Comparison of ENCODE assay signal across 8 cellular contexts in genomic region chr22:20507253-20508066, GRCh38. TPM values are rescaled to one million over a fixed set of nuclear protein-coding genes. Genes with fewer than 3 reads are reported as not detected.
DNase-seq lines count a peak whose midpoint lies in the region; ATAC-seq and TF ChIP-seq lines count a peak whose summit lies in the region.

MED15 (plus strand) TSS chr22:20507610; CDS start chr22:20507679, 69 bp downstream.

- H4K20me1 ChIP-seq in OCI-LY7 (ENCODE audit: insufficient read depth, low read length), result peaks cover 24% of the 10 kb centered on the region

- H3K9me3 Mint-ChIP-seq in Caco-2 (ENCODE audit: unreplicated experiment), result no peaks in the 10 kb centered on the region

- H3K4me1 ChIP-seq in Caco-2 (peaks cover 28% of the 10 kb centered on the region), HUES6 (ENCODE audit: control insufficient read depth, insufficient read depth, low read length) (peaks cover 31% of the 10 kb centered on the region), OCI-LY7 (ENCODE audit: insufficient read depth, low read length, poor library complexity, severe bottlenecking) (peaks cover 37% of the 10 kb centered on the region), mucosa of descending colon (ENCODE audit: low read depth) (peaks cover 40% of the 10 kb centered on the region)

- H3K27ac Mint-ChIP-seq in Caco-2 (ENCODE audit: unreplicated experiment), result peak within 1 kb of the TSS; percentile 89

- H3K27me3 Mint-ChIP-seq in Caco-2 (ENCODE audit: insufficient read depth, unreplicated experiment), result no peaks in the 10 kb centered on the region

- peak within 1 kb of the TSS; percentile 89 for H3K9ac ChIP-seq in HUES6 (ENCODE audit: low read length)

- intact Hi-C loops in Caco-2 (cut with micrococcal nuclease; ENCODE audit: unreplicated experiment) (no loop called here), OCI-LY7 (cut with micrococcal nuclease; ENCODE audit: unreplicated experiment) (no loop called here), mucosa of descending colon (cut with DNase I, micrococcal nuclease) (no loop called here)

- H3K4me1 Mint-ChIP-seq in Caco-2 (ENCODE audit: low read depth, unreplicated experiment), result peaks cover 32% of the 10 kb centered on the region

- peak within 1 kb of the TSS; percentile 91 for H3K4me2 ChIP-seq in OCI-LY7 (ENCODE audit: low read length)

- peak within 1 kb of the TSS; percentile 89 for H3K4me3 Mint-ChIP-seq in Caco-2 (ENCODE audit: unreplicated experiment)

- H3K9me3 ChIP-seq in Caco-2, result no peaks in the 10 kb centered on the region
- no peaks in the 10 kb centered on the region for H3K9me3 ChIP-seq in HUES6 (ENCODE audit: control insufficient read depth, insufficient read depth, low read depth, low read length)
- no peaks in the 10 kb centered on the region for H3K9me3 ChIP-seq in OCI-LY7 (ENCODE audit: low read length)
- H3K9me3 ChIP-seq in mucosa of descending colon, result no peaks in the 10 kb centered on the region

- TF ChIP-seq CTCF in Caco-2 (IDR thresholded peaks at IDR 0.05; ENCODE audit: insufficient read depth in 1 of 2, low read depth in 1 of 2, low read length in 1 of 2, severe bottlenecking in 1 of 2, unreplicated experiment in 1 of 2) (no peak), OCI-LY7 (conservative IDR thresholded peaks at IDR 0.05; ENCODE audit: low read length) (no peak), epithelial cell of esophagus (IDR thresholded peaks at IDR 0.05; ENCODE audit: insufficient read depth, low read depth, low read length, missing control alignments) (no peak), mucosa of descending colon (IDR thresholded peaks at IDR 0.05) (no peak)

- peak within 1 kb of the TSS; percentile 80 for H2AFZ ChIP-seq in OCI-LY7 (ENCODE audit: low read length)

- DNase-seq in Caco-2 (peak; percentile 90 to 91), OCI-LY7 (ENCODE audit: low spot score) (peak; percentile 93), activated T-cell treated with anti-CD3 and anti-CD28 coated beads for 1 hour (ENCODE audit: low read depth) (peak; percentile 79), epithelial cell of esophagus (ENCODE audit: low read depth) (peak; percentile 91), mucosa of descending colon (peak; percentile 92 to 94 (median 93))
- peak; percentile 86 for DNase-seq in stimulated activated CD8-positive, alpha-beta memory T cell treated with anti-CD3 and anti-CD28 coated beads, Interleukin-4, amount 100 ng/mL, for 24 hours (ENCODE audit: low read depth)

- POLR2A ChIA-PET in Caco-2 (lab: Charles Lee) (interaction anchor here (0.6 to 1.0 kb wide), 3 partner anchors 12 to 91 kb away, joined by 5 to 7 read pairs (median 6); partner anchors contain the start of gene KLHL22), OCI-LY7 (lab: Charles Lee) (interaction anchor here (1.3 to 2.5 kb wide), 2 partner anchors 9 to 44 kb away, joined by 4 to 6 read pairs; no protein-coding TSS in a partner anchor)

- H3K27ac ChIP-seq in HUES6 (ENCODE audit: low read depth, low read length), result peak within 1 kb of the TSS; percentile 67
- peak within 1 kb of the TSS; percentile 50 for H3K27ac ChIP-seq in OCI-LY7 (ENCODE audit: low read depth, low read length, poor library complexity, severe bottlenecking)

- BruUV-seq in Caco-2 (replicated peaks; lab: Mats Ljungman, UMichigan) (TSS peak; percentile 70), OCI-LY7 (replicated peaks; lab: Mats Ljungman, UMichigan) (TSS peak; percentile 73)

- peak within 1 kb of the TSS; percentile 82 for H3K4me3 ChIP-seq in Caco-2 (ENCODE audit: low read depth, low read length)
- peak within 1 kb of the TSS; percentile 95 for H3K4me3 ChIP-seq in HUES6 (ENCODE audit: low read depth, low read length)
- H3K4me3 ChIP-seq in OCI-LY7 (ENCODE audit: low read depth, low read length, poor library complexity, severe bottlenecking), result peak within 1 kb of the TSS; percentile 96
- peak within 1 kb of the TSS; percentile 97 for H3K4me3 ChIP-seq in epithelial cell of esophagus (ENCODE audit: low read length)
- peak within 1 kb of the TSS; percentile 91 for H3K4me3 ChIP-seq in mucosa of descending colon

- H3K36me3 ChIP-seq in Caco-2 (ENCODE audit: control insufficient read depth, insufficient read depth, low read length) (no peaks in the 10 kb centered on the region), HUES6 (ENCODE audit: control insufficient read depth, insufficient read depth, low read length) (no peaks in the 10 kb centered on the region), OCI-LY7 (ENCODE audit: insufficient read depth, low read length) (peaks cover 17% of the 10 kb centered on the region; the same call in 1 of the 2 replicates), mucosa of descending colon (ENCODE audit: low read depth) (no peaks in the 10 kb centered on the region)

- no peaks in the 10 kb centered on the region for H3K9me2 ChIP-seq in OCI-LY7 (ENCODE audit: insufficient read depth, low read length)

- CTCF ChIA-PET in Caco-2 (lab: Charles Lee) (interaction anchor here (1.0 to 1.1 kb wide), 2 partner anchors 60 to 89 kb away, joined by 3 to 6 read pairs; no protein-coding TSS in a partner anchor), OCI-LY7 (lab: Charles Lee; ENCODE audit: unreplicated experiment) (no interaction called here)

- H3K27me3 ChIP-seq in Caco-2 (replicated peaks; ENCODE audit: control insufficient read depth, insufficient read depth, low read length), result no peaks in the 10 kb centered on the region
- no peaks in the 10 kb centered on the region for H3K27me3 ChIP-seq in HUES6 (ENCODE audit: control insufficient read depth, insufficient read depth, low read length)

- ATAC-seq in GM21367 (IDR thresholded peaks at IDR 0.05; ENCODE audit: unreplicated experiment) (peak; percentile 44), mucosa of descending colon (peak; percentile 82)

- peaks cover 48% of the 10 kb centered on the region for H3K79me2 ChIP-seq in OCI-LY7 (ENCODE audit: insufficient read depth, low read depth, low read length)

- H3K36me3 Mint-ChIP-seq in Caco-2 (ENCODE audit: insufficient read depth, unreplicated experiment), result peaks cover 7% of the 10 kb centered on the region

RNA-seq across cellular contexts. Expression of gene MED15, which starts in this region (rescaled TPM):
- total RNA-seq in Caco-2 (2022) (94.7 and 104 TPM in 2 replicates), OCI-LY7 (2022) (62.5 and 79.2 TPM in 2 replicates), mucosa of descending colon (100 to 1,000 TPM in 2 of 3 donors, 10 to 100 TPM in 1; 99.9 to 125 (median 114) TPM)
- total RNA-seq in OCI-LY7 (2014; rRNA removed; shearing (Covaris generic)), result 26.7 and 28.7 TPM in 2 replicates

Comparison
In these comparisons a context has a peak if more than half of its experiments do, and no peak if none do; other contexts are left out.
1. Peak in every context shown above with its lines: DNase-seq, ATAC-seq, H3K4me3 ChIP-seq and H3K27ac ChIP-seq.